ENCODE assay signal across 38 cellular contexts in genomic region chr9:32879335-32879734, GRCh38.
"Had no signal": no experiment of that assay in that cellular context is flagged by ENCODE, and none has a peak within 500 bp of the region (broad histone marks: within the 10 kb centered on the region; RNA-seq: fewer than 3 reads in every experiment).

No MANE protein-coding gene starts in this region.

- H3K4me3 ChIP-seq: adrenal gland, cardiac muscle cell had no signal

- H3K27ac ChIP-seq: adrenal gland, cardiac muscle cell, VCaP had no signal

- H3K4me3 Mint-ChIP-seq: activated CD4-positive, alpha-beta memory T cell treated with anti-CD3 and anti-CD28 coated beads, Interleukin-2, amount 10 ng/mL, durations not matched to agents 7 days and 5 days; activated CD4-positive, alpha-beta T cell treated with anti-CD3 and anti-CD28 coated beads for 36 hours; activated CD4-positive, alpha-beta T cell treated with anti-CD3 and anti-CD28 coated beads, Interleukin-2, amount 10 ng/mL, durations not matched to agents 7 days and 5 days; activated CD8-positive, alpha-beta memory T cell treated with anti-CD3 and anti-CD28 coated beads, Interleukin-2, amount 10 ng/mL, durations not matched to agents 7 days and 5 days; activated CD8-positive, alpha-beta T cell treated with anti-CD3 and anti-CD28 coated beads, Interleukin-2, amount 10 ng/mL, durations not matched to agents 7 days and 5 days; activated naive CD4-positive, alpha-beta T cell treated with anti-CD3 and anti-CD28 coated beads for 36 hours; activated naive CD8-positive, alpha-beta T cell treated with anti-CD3 and anti-CD28 coated beads for 36 hours; activated T-cell treated with anti-CD3 and anti-CD28 coated beads, Interleukin-2, amount 50 U/mL, for 24 hours; brain; central memory CD8-positive, alpha-beta T cell; T-helper 1 cell treated with Interleukin-12 subunit alpha and Interleukin-12 subunit beta and Interleukin-4 antibody, amounts not matched to agents 30 μg/mL and 1 μg/mL, for 36 hours; T-helper 2 cell treated with Interferon-gamma antibody and Interleukin-4, amounts not matched to agents 5 μg/mL and 100 μg/mL, for 36 hours had no signal

- H3K9me3 Mint-ChIP-seq: activated CD4-positive, alpha-beta memory T cell treated with anti-CD3 and anti-CD28 coated beads, Interleukin-2, amount 10 ng/mL, durations not matched to agents 7 days and 5 days; activated CD4-positive, alpha-beta T cell treated with anti-CD3 and anti-CD28 coated beads, Interleukin-2, amount 10 ng/mL, durations not matched to agents 7 days and 5 days; activated naive CD4-positive, alpha-beta T cell treated with anti-CD3 and anti-CD28 coated beads for 36 hours; activated naive CD4-positive, alpha-beta T cell treated with anti-CD3 and anti-CD28 coated beads, Interleukin-2, amount 50 U/mL, for 72 hours; activated naive CD8-positive, alpha-beta T cell treated with anti-CD3 and anti-CD28 coated beads for 36 hours; activated T-cell treated with anti-CD3 and anti-CD28 coated beads, Interleukin-2, amount 50 U/mL, for 24 hours; brain; central memory CD8-positive, alpha-beta T cell; T-helper 1 cell treated with Interleukin-12 subunit alpha and Interleukin-12 subunit beta and Interleukin-4 antibody, amounts not matched to agents 30 μg/mL and 1 μg/mL, for 36 hours; T-helper 2 cell treated with Interferon-gamma antibody and Interleukin-4, amounts not matched to agents 5 μg/mL and 100 μg/mL, for 36 hours had no signal

- H3K36me3 ChIP-seq: adrenal gland, cardiac muscle cell had no signal

- H3K4me1 Mint-ChIP-seq: activated CD4-positive, alpha-beta memory T cell treated with anti-CD3 and anti-CD28 coated beads, Interleukin-2, amount 10 ng/mL, durations not matched to agents 7 days and 5 days; activated CD4-positive, alpha-beta T cell treated with anti-CD3 and anti-CD28 coated beads for 36 hours; activated naive CD8-positive, alpha-beta T cell treated with anti-CD3 and anti-CD28 coated beads for 36 hours; brain; central memory CD8-positive, alpha-beta T cell had no signal

- H3K4me1 ChIP-seq: adrenal gland had no signal

- DNase-seq: activated CD4-positive, alpha-beta memory T cell treated with anti-CD3 and anti-CD28 coated beads, Interleukin-2, amount 10 ng/mL, durations not matched to agents 7 days and 5 days; activated CD4-positive, alpha-beta T cell treated with anti-CD3 and anti-CD28 coated beads for 1 hour; activated CD4-positive, alpha-beta T cell treated with anti-CD3 and anti-CD28 coated beads for 36 hours; activated CD4-positive, alpha-beta T cell treated with anti-CD3 and anti-CD28 coated beads for 48 hours; activated CD4-positive, alpha-beta T cell treated with anti-CD3 and anti-CD28 coated beads, Interleukin-2, amount 10 ng/mL, durations not matched to agents 7 days and 5 days; activated CD4-positive, alpha-beta T cell treated with anti-CD3 and anti-CD28 coated beads, Interleukin-2, amount 50 U/mL, for 48 hours; activated CD4-positive, CD25-positive, alpha-beta regulatory T cell; activated CD8-positive, alpha-beta memory T cell treated with anti-CD3 and anti-CD28 coated beads for 24 hours; activated CD8-positive, alpha-beta memory T cell treated with anti-CD3 and anti-CD28 coated beads, Interleukin-2, amount 10 ng/mL, durations not matched to agents 7 days and 5 days; activated CD8-positive, alpha-beta memory T cell treated with anti-CD3 and anti-CD28 coated beads, Interleukin-2, amount 50 U/mL, for 48 hours; activated CD8-positive, alpha-beta T cell treated with anti-CD3 and anti-CD28 coated beads, Interleukin-2, amount 10 ng/mL, durations not matched to agents 7 days and 5 days; activated effector memory CD4-positive, alpha-beta T cell treated with anti-CD3 and anti-CD28 coated beads, Interleukin-2, amount 50 U/mL, for 16 hours; activated gamma-delta T cell treated with Interleukin-2 at 50 U/mL for 16 hours; activated naive CD4-positive, alpha-beta T cell; activated naive CD4-positive, alpha-beta T cell treated with anti-CD3 and anti-CD28 coated beads for 36 hours; activated naive CD4-positive, alpha-beta T cell treated with anti-CD3 and anti-CD28 coated beads, Interleukin-2, amount 50 U/mL, for 16 hours; activated naive CD8-positive, alpha-beta T cell treated with anti-CD3 and anti-CD28 coated beads for 36 hours; activated T-cell treated with anti-CD3 and anti-CD28 coated beads, Interleukin-2, amount 50 U/mL, for 24 hours; activated T-cell treated with anti-CD3 and anti-CD28 coated beads, Interleukin-2, amount 50 U/mL, for 48 hours; adrenal gland; amniotic stem cell; aorta; caudate nucleus; cerebellar nuclear complex; T-helper 1 cell; T-helper 2 cell; T-helper 9 cell had no signal

- H3K27ac Mint-ChIP-seq: activated CD4-positive, alpha-beta memory T cell treated with anti-CD3 and anti-CD28 coated beads, Interleukin-2, amount 10 ng/mL, durations not matched to agents 7 days and 5 days; activated CD4-positive, alpha-beta T cell treated with anti-CD3 and anti-CD28 coated beads for 36 hours; activated CD4-positive, alpha-beta T cell treated with anti-CD3 and anti-CD28 coated beads, Interleukin-2, amount 10 ng/mL, durations not matched to agents 7 days and 5 days; activated CD8-positive, alpha-beta memory T cell treated with anti-CD3 and anti-CD28 coated beads, Interleukin-2, amount 10 ng/mL, durations not matched to agents 7 days and 5 days; activated CD8-positive, alpha-beta T cell treated with anti-CD3 and anti-CD28 coated beads, Interleukin-2, amount 10 ng/mL, durations not matched to agents 7 days and 5 days; activated naive CD4-positive, alpha-beta T cell treated with anti-CD3 and anti-CD28 coated beads for 36 hours; activated naive CD4-positive, alpha-beta T cell treated with anti-CD3 and anti-CD28 coated beads, Interleukin-2, amount 50 U/mL, for 72 hours; activated naive CD8-positive, alpha-beta T cell treated with anti-CD3 and anti-CD28 coated beads for 36 hours; activated T-cell treated with anti-CD3 and anti-CD28 coated beads, Interleukin-2, amount 50 U/mL, for 24 hours; brain; T-helper 1 cell treated with Interleukin-12 subunit alpha and Interleukin-12 subunit beta and Interleukin-4 antibody, amounts not matched to agents 30 μg/mL and 1 μg/mL, for 36 hours; T-helper 2 cell treated with Interferon-gamma antibody and Interleukin-4, amounts not matched to agents 5 μg/mL and 100 μg/mL, for 36 hours had no signal

- ATAC-seq: activated CD4-positive, alpha-beta T cell treated with anti-CD3 and anti-CD28 coated beads for 36 hours; activated CD4-positive, CD25-positive, alpha-beta regulatory T cell treated with anti-CD3 and anti-CD28 coated beads, Interleukin-2, amount 50 U/mL, for 24 hours; activated CD8-positive, alpha-beta memory T cell treated with anti-CD3 and anti-CD28 coated beads, Interleukin-2, amount 10 ng/mL, durations not matched to agents 7 days and 5 days; activated CD8-positive, alpha-beta T cell treated with anti-CD3 and anti-CD28 coated beads, Interleukin-2, amount 10 ng/mL, durations not matched to agents 7 days and 5 days; activated naive CD4-positive, alpha-beta T cell treated with anti-CD3 and anti-CD28 coated beads, Interleukin-2, amount 50 U/mL, for 72 hours had no signal

- H3K36me3 Mint-ChIP-seq: activated CD8-positive, alpha-beta memory T cell treated with anti-CD3 and anti-CD28 coated beads, Interleukin-2, amount 10 ng/mL, durations not matched to agents 7 days and 5 days; activated naive CD4-positive, alpha-beta T cell treated with anti-CD3 and anti-CD28 coated beads, Interleukin-2, amount 50 U/mL, for 72 hours; activated naive CD8-positive, alpha-beta T cell treated with anti-CD3 and anti-CD28 coated beads for 36 hours; brain had no signal

- H3K9me3 ChIP-seq: adrenal gland had no signal

- FAIRE-seq: astrocyte, bronchial epithelial cell, TTC549 had no signal

- H3K27me3 ChIP-seq: adrenal gland, cardiac muscle cell had no signal

- H3K27me3 Mint-ChIP-seq: activated CD4-positive, alpha-beta memory T cell treated with anti-CD3 and anti-CD28 coated beads, Interleukin-2, amount 10 ng/mL, durations not matched to agents 7 days and 5 days; activated CD4-positive, alpha-beta T cell treated with anti-CD3 and anti-CD28 coated beads for 36 hours; activated CD4-positive, alpha-beta T cell treated with anti-CD3 and anti-CD28 coated beads, Interleukin-2, amount 10 ng/mL, durations not matched to agents 7 days and 5 days; activated T-cell treated with anti-CD3 and anti-CD28 coated beads, Interleukin-2, amount 50 U/mL, for 24 hours had no signal
